ENCODE assay signal across 13 cellular contexts in the genomic region with DNA sequence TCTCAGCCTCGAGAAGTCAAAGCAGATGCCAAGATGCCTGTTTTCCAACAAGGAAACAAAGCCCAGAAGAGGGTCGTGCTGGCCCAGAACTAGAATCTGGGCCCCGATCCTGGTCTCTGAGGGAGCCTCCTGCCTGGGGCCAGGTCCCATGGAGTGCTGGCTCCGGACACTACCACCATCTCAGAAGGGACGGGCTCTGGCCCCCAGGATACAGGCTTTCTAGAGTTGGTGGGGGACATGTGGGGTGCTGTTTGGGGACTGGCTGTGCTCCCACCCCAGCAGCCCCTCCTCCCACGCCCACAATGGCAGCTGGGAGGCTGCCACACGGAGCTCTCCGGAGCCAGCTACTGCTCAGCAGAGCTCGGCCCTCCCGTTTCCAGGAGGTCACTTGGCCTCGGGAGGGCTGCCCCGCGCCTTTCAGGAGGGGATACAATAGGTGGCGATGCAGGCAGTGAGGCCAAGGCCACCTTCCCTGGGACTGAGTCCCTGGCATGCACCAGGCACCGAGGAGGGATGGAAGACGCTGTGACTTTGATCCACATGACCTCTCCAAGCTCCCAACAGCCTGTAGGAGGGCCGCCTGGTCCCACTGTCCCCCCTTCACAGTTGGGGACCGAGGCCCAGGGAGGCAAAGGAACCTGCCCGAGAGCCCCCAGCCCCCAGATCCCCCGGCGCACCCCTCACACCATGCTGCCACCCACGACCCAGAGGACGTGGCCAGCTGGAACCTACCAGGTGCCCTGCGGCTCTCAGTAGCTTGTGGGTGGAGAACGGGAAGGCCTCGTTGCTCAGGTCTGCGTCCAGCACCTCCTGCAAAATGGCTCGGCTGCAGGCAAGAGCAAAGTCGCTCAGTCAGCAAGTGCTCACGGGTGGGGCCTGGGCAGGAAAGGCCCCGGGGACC. TPM values are rescaled to one million over a fixed set of nuclear protein-coding genes. Genes with fewer than 3 reads are reported as not detected.
DNase-seq lines count a peak whose midpoint lies in the region; ATAC-seq, FAIRE-seq and TF ChIP-seq lines count a peak whose summit lies in the region.
"Had no signal": no experiment of that assay in that cellular context is flagged by ENCODE, and none has a peak within 500 bp of the region (broad histone marks: within the 10 kb centered on the region; RNA-seq: fewer than 3 reads in every experiment).

No MANE protein-coding gene starts in this region.

- H3K56ac ChIP-seq in H1 (replicated peaks; ENCODE audit: insufficient read length, low read depth, low read length) = no peak overlapping the region

- peak overlapping the region; percentile 96 for H3K27ac Mint-ChIP-seq in activated naive CD4-positive, alpha-beta T cell treated with anti-CD3 and anti-CD28 coated beads for 36 hours
- H3K27ac Mint-ChIP-seq: stimulated activated naive B cell treated with anti-CD40 and anti-IgM and Interleukin-4, amounts not matched to agents 10 μg/mL and 1 μg/mL and 100 μg/mL, for 72 hours had no signal

- H2BK5ac ChIP-seq in H1 (ENCODE audit: low read depth, low read length) = no peak overlapping the region

- DNase-seq in activated naive CD4-positive, alpha-beta T cell treated with anti-CD3 and anti-CD28 coated beads for 36 hours = no peak
- DNase-seq in activated naive CD4-positive, alpha-beta T cell treated with anti-CD3 and anti-CD28 coated beads, Interleukin-2, amount 50 U/mL, for 16 hours = no peak
- DNase-seq in H1 (ENCODE audit: low read depth in 1 of 2, low spot score in 2 of 2) = no peak
- peak; percentile 5 for DNase-seq in middle frontal gyrus (ENCODE audit: extremely low spot score, low spot score)
- DNase-seq in upper lobe of right lung = no peak
- no peak for DNase-seq in mesenteric fat pad (ENCODE audit: low spot score)
- no peak for DNase-seq in NCI-H2081 (lab: John Stamatoyannopoulos, UW)
- DNase-seq: SHP77 treated with DMSO at 0.1 percent for 48 hours; stimulated activated naive B cell treated with anti-CD40 and anti-IgM and Interleukin-4, amounts not matched to agents 10 μg/mL and 1 μg/mL and 100 μg/mL, for 72 hours had no signal

- H3K9me3 Mint-ChIP-seq in activated naive CD4-positive, alpha-beta T cell treated with anti-CD3 and anti-CD28 coated beads for 36 hours = no peaks in the 10 kb centered on the region
- H3K9me3 Mint-ChIP-seq: stimulated activated naive B cell treated with anti-CD40 and anti-IgM and Interleukin-4, amounts not matched to agents 10 μg/mL and 1 μg/mL and 100 μg/mL, for 72 hours had no signal

- H3K9me3 ChIP-seq in H1 (ENCODE audit: insufficient read depth in 2 of 2, low read depth in 1 of 2, low read length in 1 of 2) = no peaks in the 10 kb centered on the region
- H3K9me3 ChIP-seq in upper lobe of right lung = no peaks in the 10 kb centered on the region
- H3K9me3 ChIP-seq: adrenal gland had no signal

- no peak overlapping the region for H3K23ac ChIP-seq in H1 (ENCODE audit: insufficient read length)

- WGBS in H1 (ENCODE audit: extremely low coverage in 1 of 2, insufficient coverage in 1 of 2, insufficient read length in 1 of 2, insufficient replicate concordance in 2 of 2, low coverage in 1 of 2, low lambda C conversion rate in 2 of 2, missing lambda C conversion rate in 1 of 2), 2 experiments = 89% methylated on average over 27 of the region's 31 CpGs; no CpG with 5 or more reads in 1 of the 2 experiments

- no peak overlapping the region for H4K5ac ChIP-seq in H1 (ENCODE audit: insufficient read length, low read depth, low read length)

- no peak overlapping the region for H3K9ac ChIP-seq in H1 (replicated peaks in 1 of 4; ENCODE audit: extremely low read depth in 1 of 4, low read depth in 3 of 4, low read length in 3 of 4)

- intact Hi-C loops in activated naive CD4-positive, alpha-beta T cell treated with anti-CD3 and anti-CD28 coated beads for 36 hours (cut with micrococcal nuclease) = no loop called here
- intact Hi-C loops in upper lobe of right lung (cut with DNase I) = no loop called here

- peak overlapping the region; percentile 77 for H3K4me3 Mint-ChIP-seq in activated naive CD4-positive, alpha-beta T cell treated with anti-CD3 and anti-CD28 coated beads for 36 hours
- H3K4me3 Mint-ChIP-seq: stimulated activated naive B cell treated with anti-CD40 and anti-IgM and Interleukin-4, amounts not matched to agents 10 μg/mL and 1 μg/mL and 100 μg/mL, for 72 hours had no signal

- no peaks in the 10 kb centered on the region for H4K20me1 ChIP-seq in H1 (replicated peaks in 1 of 2; ENCODE audit: control insufficient read depth in 1 of 2, insufficient read depth in 2 of 2, low read length in 2 of 2)

- H3K18ac ChIP-seq in H1 (ENCODE audit: extremely low read depth, low read length) = no peak overlapping the region

- H3K27ac ChIP-seq in H1 (ENCODE audit: low read depth, low read length) (no peak overlapping the region), upper lobe of right lung (peak overlapping the region; percentile 78)

- ATAC-seq in upper lobe of right lung (no peak), GM18867 (IDR thresholded peaks at IDR 0.05; ENCODE audit: unreplicated experiment) (no peak)

- H2BK15ac ChIP-seq in H1 (ENCODE audit: low read length) = no peak overlapping the region

- no peak overlapping the region for H2BK20ac ChIP-seq in H1 (ENCODE audit: low read length)

- H3K4me1 ChIP-seq in H1 (replicated peaks in 1 of 4; ENCODE audit: control insufficient read depth in 3 of 4, insufficient read depth in 4 of 4, low read length in 3 of 4) (no peaks in the 10 kb centered on the region; a peak in 1 of 7 replicates), upper lobe of right lung (peaks cover 21% of the 10 kb centered on the region)

- no peak overlapping the region for H4K91ac ChIP-seq in H1 (replicated peaks; ENCODE audit: insufficient read length, low read length)

- H3K36me3 Mint-ChIP-seq in activated naive CD4-positive, alpha-beta T cell treated with anti-CD3 and anti-CD28 coated beads for 36 hours (ENCODE audit: low read depth) = no peaks in the 10 kb centered on the region
- H3K36me3 Mint-ChIP-seq: stimulated activated naive B cell treated with anti-CD40 and anti-IgM and Interleukin-4, amounts not matched to agents 10 μg/mL and 1 μg/mL and 100 μg/mL, for 72 hours had no signal

- TF ChIP-seq RAD21 in H1 (IDR thresholded peaks at IDR 0.05 in 1 of 2, conservative IDR thresholded peaks at IDR 0.05 in 1 of 2; ENCODE audit: low read depth in 2 of 2, low read length in 2 of 2) = no peak

- H3K4me3 ChIP-seq in H1 (ENCODE audit: extremely low read depth in 1 of 4, insufficient read depth in 2 of 4, low read depth in 3 of 4, low read length in 4 of 4) = no peak overlapping the region
- H3K4me3 ChIP-seq in upper lobe of right lung = no peak overlapping the region
- H3K4me3 ChIP-seq: adrenal gland had no signal

- POLR2A ChIA-PET in H1 (lab: Charles Lee; ENCODE audit: partially characterized antibody) = interaction anchor here (1.3 kb wide), 1 partner anchor 11 kb away, joined by 3 read pairs; no protein-coding TSS in a partner anchor

- no peak overlapping the region for H3K4me2 ChIP-seq in H1 (ENCODE audit: insufficient read depth in 1 of 2, low read depth in 2 of 2, low read length in 2 of 2)

- no peak overlapping the region for H3K4ac ChIP-seq in H1 (replicated peaks; ENCODE audit: insufficient read length, low read depth, low read length)

- H3K4me1 Mint-ChIP-seq in activated naive CD4-positive, alpha-beta T cell treated with anti-CD3 and anti-CD28 coated beads for 36 hours (ENCODE audit: low read depth) = peaks cover 22% of the 10 kb centered on the region

- H4K8ac ChIP-seq in H1 (ENCODE audit: extremely low read depth, insufficient read depth, low read length) = peak overlapping the region; percentile 14; the same call in 1 of the 2 replicates

- no peaks in the 10 kb centered on the region for H3K27me3 Mint-ChIP-seq in activated naive CD4-positive, alpha-beta T cell treated with anti-CD3 and anti-CD28 coated beads for 36 hours (ENCODE audit: low read depth)
- H3K27me3 Mint-ChIP-seq: stimulated activated naive B cell treated with anti-CD40 and anti-IgM and Interleukin-4, amounts not matched to agents 10 μg/mL and 1 μg/mL and 100 μg/mL, for 72 hours had no signal

- H3K23me2 ChIP-seq in H1 (ENCODE audit: low read depth, low read length) = no peaks in the 10 kb centered on the region

- no peaks in the 10 kb centered on the region for H3K27me3 ChIP-seq in H1 (replicated peaks in 1 of 4; ENCODE audit: control insufficient read depth in 3 of 4, extremely low read depth in 1 of 4, insufficient read depth in 3 of 4, low read length in 3 of 4)
- H3K27me3 ChIP-seq in upper lobe of right lung = no peaks in the 10 kb centered on the region
- H3K27me3 ChIP-seq: adrenal gland had no signal

- no peak overlapping the region for H2BK120ac ChIP-seq in H1 (replicated peaks; ENCODE audit: low read depth, low read length)

- CTCF ChIA-PET in activated naive CD4-positive, alpha-beta T cell treated with anti-CD3 and anti-CD28 coated beads for 36 hours (lab: Charles Lee) = interaction anchor here (1.0 to 1.5 kb wide), 2 partner anchors 12 to 22 kb away, joined by 3 to 4 read pairs; no protein-coding TSS in a partner anchor
- CTCF ChIA-PET in H1 (lab: Charles Lee; ENCODE audit: partially characterized antibody) = interaction anchor here (0.9 to 1.2 kb wide), 4 partner anchors 16 to 156 kb away, joined by 3 to 5 read pairs (median 4); no protein-coding TSS in a partner anchor

- TF ChIP-seq CTCF in H1 (IDR thresholded peaks at IDR 0.05; ENCODE audit: control extremely low read depth in 1 of 3, insufficient read depth in 1 of 3, low read depth in 1 of 3, low read length in 3 of 3) (no peak), upper lobe of right lung (IDR thresholded peaks at IDR 0.05) (no peak)

- H3K79me1 ChIP-seq in H1 (ENCODE audit: low read depth, low read length) = no peaks in the 10 kb centered on the region

- H3K36me3 ChIP-seq in H1 (ENCODE audit: control insufficient read depth in 2 of 4, insufficient read depth in 4 of 4, low read length in 3 of 4) (no peaks in the 10 kb centered on the region), upper lobe of right lung (no peaks in the 10 kb centered on the region)
- H3K36me3 ChIP-seq: adrenal gland had no signal

- H2AK5ac ChIP-seq in H1 (ENCODE audit: low read depth, low read length) = no peak overlapping the region

- no peak for FAIRE-seq in H1 (lab: Jason Lieb, UNC)

- no peaks in the 10 kb centered on the region for H3K79me2 ChIP-seq in H1 (ENCODE audit: control insufficient read depth in 1 of 2, insufficient read depth in 2 of 2, low read length in 2 of 2)

- TF ChIP-seq EP300 in H1 (IDR thresholded peaks at IDR 0.05; ENCODE audit: borderline replicate concordance in 1 of 2, low read depth in 2 of 2, low read length in 2 of 2) = no peak

- H2BK12ac ChIP-seq in H1 (ENCODE audit: low read depth, low read length) = no peak overlapping the region

- no peak overlapping the region for H3K14ac ChIP-seq in H1 (ENCODE audit: insufficient read length)

- no peak overlapping the region for H2AFZ ChIP-seq in H1 (ENCODE audit: low read length)

- TF ChIP-seq POLR2A in H1 (IDR thresholded peaks at IDR 0.05; ENCODE audit: control extremely low read depth in 1 of 2, low read depth in 2 of 2, low read length in 2 of 2) = no peak

RNA-seq across cellular contexts. Expression of a gene that starts 48.5 kb away (rescaled TPM):
- total RNA-seq in activated naive CD4-positive, alpha-beta T cell treated with anti-CD3 and anti-CD28 coated beads for 36 hours = not detected
- 0.29 TPM in 1 of 2 replicates, not detected in the other for total RNA-seq in H1 (2021; fragmentation: NEBNext Ultra II Directional; extraction: Animal tissue kit (Norgen Biotek cat#: 25700))
- polyA plus RNA-seq in H1 (2011; rRNA removed) = 0.18 and 0.24 TPM in 2 replicates
- 0.17 TPM for polyA plus RNA-seq in H1 (2011; cell fraction: cytosol; rRNA removed)
- 0.76 TPM for polyA plus RNA-seq in H1 (2011; cell fraction: nucleus; rRNA removed)
- polyA plus RNA-seq in H1 (2012, experiment 1 of 2) = 0.11 to 0.53 TPM (median 0.31 TPM) in 4 replicates
- 0.12 TPM for polyA plus RNA-seq in H1 (2012, experiment 2 of 2)
- polyA plus RNA-seq in H1 (2013, experiment 1 of 2) = 0.20 TPM
- 0.26 TPM for polyA plus RNA-seq in H1 (2013, experiment 2 of 2)
- 0.10 and 0.22 TPM in 2 replicates for polyA minus RNA-seq in H1 (2011; rRNA and poly(A)+ RNA removed)
- polyA minus RNA-seq in H1 (2011; cell fraction: cytosol; rRNA and poly(A)+ RNA removed) = not detected
- 0.40 TPM for polyA minus RNA-seq in H1 (2011; cell fraction: nucleus; rRNA and poly(A)+ RNA removed)
- total RNA-seq in upper lobe of right lung (not detected), mesenteric fat pad (not detected)
- total RNA-seq: NCI-H460 had no signal
- polyA plus RNA-seq: AG04450 had no signal

RNA-seq across cellular contexts. Expression of a gene that starts 53.4 kb away (rescaled TPM):
- 1 to 10 TPM; 7.7 TPM for total RNA-seq in activated naive CD4-positive, alpha-beta T cell treated with anti-CD3 and anti-CD28 coated beads for 36 hours
- 7.3 and 7.4 TPM in 2 replicates for total RNA-seq in H1 (2021; fragmentation: NEBNext Ultra II Directional; extraction: Animal tissue kit (Norgen Biotek cat#: 25700))
- polyA plus RNA-seq in H1 (2011; rRNA removed) = 6.4 and 13.1 TPM in 2 replicates
- 5.6 TPM for polyA plus RNA-seq in H1 (2011; cell fraction: cytosol; rRNA removed)
- 17.1 TPM for polyA plus RNA-seq in H1 (2011; cell fraction: nucleus; rRNA removed)
- 5.6 to 9.3 TPM (median 7.0 TPM) in 4 replicates for polyA plus RNA-seq in H1 (2012, experiment 1 of 2)
- polyA plus RNA-seq in H1 (2012, experiment 2 of 2) = 5.9 TPM
- polyA plus RNA-seq in H1 (2013, experiment 1 of 2) = 5.1 TPM
- polyA plus RNA-seq in H1 (2013, experiment 2 of 2) = 4.7 TPM
- polyA minus RNA-seq in H1 (2011; rRNA and poly(A)+ RNA removed) = 4.9 and 5.6 TPM in 2 replicates
- polyA minus RNA-seq in H1 (2011; cell fraction: cytosol; rRNA and poly(A)+ RNA removed) = 5.4 TPM
- polyA minus RNA-seq in H1 (2011; cell fraction: nucleus; rRNA and poly(A)+ RNA removed) = 9.3 TPM
- 6.8 TPM for total RNA-seq in upper lobe of right lung
- total RNA-seq in mesenteric fat pad = 0.87 TPM
